Comparison of ENCODE assay signal across 9 cellular contexts in the genomic region with DNA sequence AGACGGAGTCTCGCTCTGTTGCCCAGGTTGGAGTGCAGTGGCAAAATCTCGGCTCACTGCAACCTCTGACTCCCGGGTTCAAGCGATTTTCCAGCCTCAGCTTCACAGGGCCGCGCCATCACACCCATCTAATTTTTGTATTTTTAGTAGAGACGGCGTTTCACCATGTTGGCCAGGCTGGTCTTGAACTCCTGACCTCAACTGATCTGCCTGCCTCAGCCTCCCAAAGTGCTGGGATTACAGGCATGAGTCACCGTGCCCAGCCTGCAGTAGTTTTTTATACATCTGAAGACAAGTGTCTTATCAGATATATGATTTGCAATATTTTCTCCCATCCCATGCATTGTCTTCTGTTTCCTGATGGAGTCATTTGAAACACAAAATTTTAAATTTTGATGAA. TPM values are rescaled to one million over a fixed set of nuclear protein-coding genes. Genes with fewer than 3 reads are reported as not detected.
"Had no signal": no experiment of that assay in that cellular context is flagged by ENCODE, and none has a peak within 500 bp of the region (broad histone marks: within the 10 kb centered on the region; RNA-seq: fewer than 3 reads in every experiment).

No MANE protein-coding gene starts in this region.

RNA-seq across cellular contexts. Expression of a gene that starts 38.7 kb away (rescaled TPM):
- total RNA-seq: PC-3, PC-9, Peyer's patch, Right ventricle myocardium superior, RPMI7951, SJCRH30, SJSA1, SK-MEL-5 had no signal
- polyA plus RNA-seq: SK-N-SH had no signal
